ENCODE assay signal across 1 cellular context in the genomic region with DNA sequence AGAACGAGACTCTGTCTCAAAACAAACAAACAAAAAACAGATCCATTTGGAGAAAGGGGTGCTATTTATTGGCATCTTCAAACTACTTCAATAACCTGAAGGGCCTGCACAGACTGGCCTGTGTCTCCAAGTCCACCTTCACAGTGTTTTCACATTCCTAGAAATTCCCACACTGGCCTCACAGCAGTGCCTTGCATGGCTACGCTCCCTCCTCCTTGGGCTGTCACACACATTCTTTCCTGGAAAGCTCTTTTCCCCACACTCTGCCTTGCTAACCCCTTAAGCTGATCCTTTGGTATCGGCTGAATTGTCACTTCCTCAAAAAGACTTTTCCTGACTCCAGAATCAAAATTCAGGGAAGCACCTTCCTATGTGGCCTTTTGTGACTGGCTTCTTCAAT.
TF ChIP-seq lines count a peak whose summit lies in the region.

No MANE protein-coding gene starts in this region.

TF ChIP-seq in GM23338, 12 proteins besides CTCF, POLR2A, EP300 and RAD21:
- TF ChIP-seq ZNF462 (CRISPR knock-in tag; IDR thresholded peaks at IDR 0.05), result no peak
- TF ChIP-seq ETS1 (IDR thresholded peaks at IDR 0.05), result no peak
- no peak for TF ChIP-seq STAT1 (IDR thresholded peaks at IDR 0.05; ENCODE audit: unreplicated experiment)
- TF ChIP-seq JUNB (IDR thresholded peaks at IDR 0.05; ENCODE audit: unreplicated experiment), result no peak
- TF ChIP-seq, protein P1, sequence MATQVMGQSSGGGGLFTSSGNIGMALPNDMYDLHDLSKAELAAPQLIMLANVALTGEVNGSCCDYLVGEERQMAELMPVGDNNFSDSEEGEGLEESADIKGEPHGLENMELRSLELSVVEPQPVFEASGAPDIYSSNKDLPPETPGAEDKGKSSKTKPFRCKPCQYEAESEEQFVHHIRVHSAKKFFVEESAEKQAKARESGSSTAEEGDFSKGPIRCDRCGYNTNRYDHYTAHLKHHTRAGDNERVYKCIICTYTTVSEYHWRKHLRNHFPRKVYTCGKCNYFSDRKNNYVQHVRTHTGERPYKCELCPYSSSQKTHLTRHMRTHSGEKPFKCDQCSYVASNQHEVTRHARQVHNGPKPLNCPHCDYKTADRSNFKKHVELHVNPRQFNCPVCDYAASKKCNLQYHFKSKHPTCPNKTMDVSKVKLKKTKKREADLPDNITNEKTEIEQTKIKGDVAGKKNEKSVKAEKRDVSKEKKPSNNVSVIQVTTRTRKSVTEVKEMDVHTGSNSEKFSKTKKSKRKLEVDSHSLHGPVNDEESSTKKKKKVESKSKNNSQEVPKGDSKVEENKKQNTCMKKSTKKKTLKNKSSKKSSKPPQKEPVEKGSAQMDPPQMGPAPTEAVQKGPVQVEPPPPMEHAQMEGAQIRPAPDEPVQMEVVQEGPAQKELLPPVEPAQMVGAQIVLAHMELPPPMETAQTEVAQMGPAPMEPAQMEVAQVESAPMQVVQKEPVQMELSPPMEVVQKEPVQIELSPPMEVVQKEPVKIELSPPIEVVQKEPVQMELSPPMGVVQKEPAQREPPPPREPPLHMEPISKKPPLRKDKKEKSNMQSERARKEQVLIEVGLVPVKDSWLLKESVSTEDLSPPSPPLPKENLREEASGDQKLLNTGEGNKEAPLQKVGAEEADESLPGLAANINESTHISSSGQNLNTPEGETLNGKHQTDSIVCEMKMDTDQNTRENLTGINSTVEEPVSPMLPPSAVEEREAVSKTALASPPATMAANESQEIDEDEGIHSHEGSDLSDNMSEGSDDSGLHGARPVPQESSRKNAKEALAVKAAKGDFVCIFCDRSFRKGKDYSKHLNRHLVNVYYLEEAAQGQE (IDR thresholded peaks at IDR 0.05; ENCODE audit: unreplicated experiment), result no peak
- no peak for TF ChIP-seq EZH2 (IDR thresholded peaks at IDR 0.05; ENCODE audit: low read depth, unreplicated experiment)
- TF ChIP-seq EZH2phosphoT487 (IDR thresholded peaks at IDR 0.05; ENCODE audit: unreplicated experiment), result no peak
- TF ChIP-seq ZNF114 (CRISPR knock-in tag; IDR thresholded peaks at IDR 0.05), result no peak
- no peak for TF ChIP-seq POLR2AphosphoS5 (IDR thresholded peaks at IDR 0.05; ENCODE audit: low read depth)
- no peak for TF ChIP-seq ZNF331 (CRISPR knock-in tag; IDR thresholded peaks at IDR 0.05; ENCODE audit: low read depth)
- no peak for TF ChIP-seq CREB1 (CRISPR knock-in tag; IDR thresholded peaks at IDR 0.05; ENCODE audit: low read depth)
- TF ChIP-seq NANOG (IDR thresholded peaks at IDR 0.05; ENCODE audit: borderline replicate concordance), result no peak
